16 cellular contexts compared by ENCODE assay signal in the genomic region with DNA sequence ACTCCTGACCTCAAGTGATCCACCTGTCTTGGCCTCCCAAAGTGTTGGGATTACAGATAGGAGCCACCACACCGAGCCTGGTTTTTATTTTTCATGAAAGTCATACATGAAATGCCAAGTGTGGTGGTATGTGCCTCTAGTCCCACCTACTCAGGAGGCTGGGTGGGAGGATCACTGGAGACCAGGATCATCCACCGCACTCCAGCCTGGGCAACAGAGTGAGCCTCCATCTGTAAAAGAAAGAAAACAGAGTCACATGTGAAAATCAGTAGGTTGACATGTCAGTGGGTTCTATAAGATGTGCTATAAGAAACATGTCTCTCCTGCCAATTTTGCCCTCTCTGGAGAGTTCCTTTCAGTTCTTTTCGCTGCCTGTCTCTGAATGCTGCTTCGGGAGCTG.
"Had no signal": no experiment of that assay in that cellular context is flagged by ENCODE, and none has a peak within 500 bp of the region (broad histone marks: within the 10 kb centered on the region; RNA-seq: fewer than 3 reads in every experiment).

No MANE protein-coding gene starts in this region.

- H3K4me2 ChIP-seq: neural progenitor cell had no signal

- H3K9ac ChIP-seq: neural progenitor cell had no signal

- DNase-seq: activated CD4-positive, CD25-positive, alpha-beta regulatory T cell treated with anti-CD3 and anti-CD28 coated beads, Interleukin-2, amount 50 U/mL, for 72 hours; activated naive CD4-positive, alpha-beta T cell treated with Interleukin-2 at 50 U/mL for 16 hours; activated T-cell treated with anti-CD3 and anti-CD28 coated beads for 4 hours; cortex of kidney; effector CD8-positive, alpha-beta T cell; foreskin melanocyte; midbrain; naive B cell; stimulated activated CD4-positive, alpha-beta T cell treated with anti-CD3 and anti-CD28 coated beads, Interleukin-2, amount 100 ng/mL, for 48 hours; thyroid gland had no signal

- H3K4me3 ChIP-seq: ascending aorta, lung, neural progenitor cell, thyroid gland had no signal

- H3K9me3 ChIP-seq: ascending aorta, thyroid gland had no signal

- H3K4me1 ChIP-seq: neural progenitor cell had no signal

- FAIRE-seq: urothelium cell line had no signal

- ATAC-seq: activated T-helper 17 cell treated with anti-CD3 and anti-CD28 coated beads, Interleukin-2, amount 50 U/mL, for 72 hours; stimulated activated memory B cell treated with anti-CD40 and anti-IgM and Interleukin-4, amounts not matched to agents 10 μg/mL and 1 μg/mL and 100 μg/mL, for 72 hours had no signal

- H3K27me3 ChIP-seq: ascending aorta, neural progenitor cell, thyroid gland had no signal

- H3K27ac ChIP-seq: ascending aorta, neural progenitor cell, thyroid gland had no signal

- H2AFZ ChIP-seq: neural progenitor cell had no signal

- H3K36me3 ChIP-seq: ascending aorta, neural progenitor cell, thyroid gland had no signal
